In the genomic region with DNA sequence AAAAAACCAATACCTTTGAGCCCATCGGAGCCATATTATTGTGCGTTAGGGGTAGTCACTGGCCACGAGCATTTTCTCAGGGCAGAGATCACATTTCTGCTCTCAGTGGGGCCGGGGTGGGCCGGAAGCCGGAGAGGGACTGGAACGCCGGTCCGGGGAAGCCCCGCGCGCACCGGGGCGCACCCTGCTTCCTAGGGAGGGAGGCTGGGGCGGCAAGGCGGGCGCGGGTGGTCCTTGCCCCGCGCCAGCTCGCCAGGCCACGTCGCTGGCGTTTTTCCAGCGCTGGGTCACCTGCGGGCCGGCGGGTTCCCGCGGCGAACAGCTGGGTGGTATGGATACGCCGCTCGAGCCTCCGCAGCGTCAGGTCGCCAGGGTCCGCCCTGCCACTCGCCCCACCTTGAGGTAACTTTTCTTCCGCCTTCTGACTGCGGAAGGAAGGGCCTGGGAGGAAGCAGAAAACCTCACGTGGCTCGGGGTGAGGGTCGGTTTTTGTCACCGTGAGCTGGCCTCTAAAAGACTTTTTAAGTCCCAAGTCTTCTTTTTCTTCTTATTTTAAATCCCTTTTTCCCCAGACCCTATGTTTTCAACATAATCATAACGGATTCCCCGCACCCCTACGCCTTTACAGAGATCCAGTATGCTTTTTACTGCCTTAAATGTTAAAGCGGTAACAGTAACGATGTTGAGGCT, we compare ENCODE assay signal across 1 cellular context.
TF ChIP-seq lines count a peak whose summit lies in the region.

No MANE protein-coding gene starts in this region.

TF ChIP-seq in SK-N-SH, 30 proteins besides CTCF, POLR2A, EP300 and RAD21 (continued from another document):
- no peak for TF ChIP-seq PBX3 (IDR thresholded peaks at IDR 0.05)
- no peak for TF ChIP-seq RFX5 (IDR thresholded peaks at IDR 0.05; ENCODE audit: low read length)
- no peak for TF ChIP-seq FOXM1 (IDR thresholded peaks at IDR 0.05; ENCODE audit: low read depth)
- no peak for TF ChIP-seq GATA2 (CRISPR knock-in tag; IDR thresholded peaks at IDR 0.05)
- TF ChIP-seq TEAD4 (IDR thresholded peaks at IDR 0.05; ENCODE audit: borderline replicate concordance, insufficient read depth): no peak
- TF ChIP-seq FOSL2 (IDR thresholded peaks at IDR 0.05; ENCODE audit: borderline replicate concordance, low read depth): no peak
- no peak for TF ChIP-seq POLR2AphosphoS5 (IDR thresholded peaks at IDR 0.05; ENCODE audit: low read depth, low read length)
- TF ChIP-seq USF2 (IDR thresholded peaks at IDR 0.05; ENCODE audit: borderline replicate concordance, low read depth, low read length): no peak
- TF ChIP-seq TAF1 (IDR thresholded peaks at IDR 0.05; ENCODE audit: borderline replicate concordance, low read depth, low read length): no peak
- TF ChIP-seq JUND (IDR thresholded peaks at IDR 0.05): no peak
- TF ChIP-seq, protein P1, sequence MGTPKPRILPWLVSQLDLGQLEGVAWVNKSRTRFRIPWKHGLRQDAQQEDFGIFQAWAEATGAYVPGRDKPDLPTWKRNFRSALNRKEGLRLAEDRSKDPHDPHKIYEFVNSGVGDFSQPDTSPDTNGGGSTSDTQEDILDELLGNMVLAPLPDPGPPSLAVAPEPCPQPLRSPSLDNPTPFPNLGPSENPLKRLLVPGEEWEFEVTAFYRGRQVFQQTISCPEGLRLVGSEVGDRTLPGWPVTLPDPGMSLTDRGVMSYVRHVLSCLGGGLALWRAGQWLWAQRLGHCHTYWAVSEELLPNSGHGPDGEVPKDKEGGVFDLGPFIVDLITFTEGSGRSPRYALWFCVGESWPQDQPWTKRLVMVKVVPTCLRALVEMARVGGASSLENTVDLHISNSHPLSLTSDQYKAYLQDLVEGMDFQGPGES (IDR thresholded peaks at IDR 0.05; ENCODE audit: low read depth, low read length): no peak
- TF ChIP-seq ZBTB33 (IDR thresholded peaks at IDR 0.05; ENCODE audit: borderline replicate concordance, low read depth): no peak
